In genomic region chr17:44708401-44709263, GRCh38 we compare ENCODE assay signal across 8 cellular contexts. TPM values are rescaled to one million over a fixed set of nuclear protein-coding genes. Genes with fewer than 3 reads are reported as not detected.
DNase-seq lines count a peak whose midpoint lies in the region; ATAC-seq, FAIRE-seq and TF ChIP-seq lines count a peak whose summit lies in the region.

Gene DBF4B, plus strand, starts transcription at chr17:44708665. Its CDS starts 156 bp downstream, at chr17:44708821.

- H3K27me3 Mint-ChIP-seq in central memory CD8-positive, alpha-beta T cell, result no peaks in the 10 kb centered on the region

- no peaks in the 10 kb centered on the region for H3K4me1 Mint-ChIP-seq in central memory CD8-positive, alpha-beta T cell

- H3K9ac ChIP-seq in keratinocyte (ENCODE audit: control insufficient read depth, extremely low read depth, insufficient read depth, low read length), result peak within 1 kb of the TSS; percentile 98

- H3K4me3 ChIP-seq in keratinocyte (ENCODE audit: control insufficient read depth in 2 of 3, extremely low read depth in 1 of 3, insufficient read depth in 2 of 3, low read depth in 1 of 3, low read length in 3 of 3), result peak within 1 kb of the TSS; percentile 63 to 98 (median 93)

- peak; percentile 57 for FAIRE-seq in keratinocyte (lab: Jason Lieb, UNC)

- H3K79me2 ChIP-seq in keratinocyte (ENCODE audit: control insufficient read depth, insufficient read depth, low read length), result peaks cover 16% of the 10 kb centered on the region

- H3K36me3 Mint-ChIP-seq in central memory CD8-positive, alpha-beta T cell (ENCODE audit: insufficient read depth), result no peaks in the 10 kb centered on the region

- H3K9me1 ChIP-seq in keratinocyte (ENCODE audit: control insufficient read depth, extremely low read depth, insufficient read depth, low read length), result no peaks in the 10 kb centered on the region

- H4K20me1 ChIP-seq in keratinocyte (ENCODE audit: control insufficient read depth, extremely low read depth, insufficient read depth, low read length), result no peaks in the 10 kb centered on the region

- ATAC-seq in HG02798 (IDR thresholded peaks at IDR 0.05; ENCODE audit: poor library complexity, unreplicated experiment) (peak; percentile 81), HG03565 (IDR thresholded peaks at IDR 0.05; ENCODE audit: unreplicated experiment) (no peak)
- no peak for ATAC-seq in central memory CD8-positive, alpha-beta T cell (replicated peaks; ENCODE audit: extremely low read depth, poor library complexity, severe bottlenecking)

- no peak within 1 kb of the TSS for H3K4me3 Mint-ChIP-seq in central memory CD8-positive, alpha-beta T cell

- TF ChIP-seq CTCF in keratinocyte (optimal IDR thresholded peaks at IDR 0.05 in 1 of 3, IDR thresholded peaks at IDR 0.05 in 1 of 3, conservative IDR thresholded peaks at IDR 0.05 in 1 of 3; ENCODE audit: extremely low read depth in 1 of 3, insufficient read depth in 2 of 3, low read length in 3 of 3), result no peak

- no peak within 1 kb of the TSS for H3K27ac Mint-ChIP-seq in central memory CD8-positive, alpha-beta T cell (ENCODE audit: low read depth)

- dilution Hi-C loops in keratinocyte (cut with MboI; ENCODE audit: extremely low pct_ligation_motif_present, low sequenced_read_pairs), result no loop called here

- H3K27ac ChIP-seq in keratinocyte (ENCODE audit: control insufficient read depth, insufficient read depth, low read length), result peak within 1 kb of the TSS; percentile 85

- H3K9me3 Mint-ChIP-seq in central memory CD8-positive, alpha-beta T cell, result no peaks in the 10 kb centered on the region

- H3K4me1 ChIP-seq in keratinocyte (ENCODE audit: control insufficient read depth, extremely low read depth, insufficient read depth, low read length), result peaks cover 7% of the 10 kb centered on the region

- no peaks in the 10 kb centered on the region for H3K27me3 ChIP-seq in keratinocyte (ENCODE audit: control insufficient read depth, extremely low read depth, insufficient read depth, low read length)

- H3K9me3 ChIP-seq in keratinocyte (ENCODE audit: control insufficient read depth, low read depth, low read length), result no peaks in the 10 kb centered on the region

- H3K4me2 ChIP-seq in keratinocyte (ENCODE audit: control insufficient read depth, extremely low read depth, insufficient read depth, low read depth, low read length), result peak within 1 kb of the TSS; percentile 88

- H3K36me3 ChIP-seq in keratinocyte (ENCODE audit: control insufficient read depth in 2 of 2, extremely low read depth in 1 of 2, insufficient read depth in 2 of 2, low read length in 2 of 2), result peaks cover 0 to 1% of the 10 kb centered on the region in 2 experiments

- peak within 1 kb of the TSS; percentile 94 for H2AFZ ChIP-seq in keratinocyte (ENCODE audit: control insufficient read depth, low read length)

- peak; percentile 82 for DNase-seq in DMS153 treated with DMSO at 0.1 percent for 48 hours (lab: John Stamatoyannopoulos, UW; ENCODE audit: unreplicated experiment)
- DNase-seq in NCI-H446 (lab: John Stamatoyannopoulos, UW), result peak; percentile 74 to 90
- DNase-seq in activated CD4-positive, CD25-positive, alpha-beta regulatory T cell treated with anti-CD3 and anti-CD28 coated beads, Interleukin-2, amount 50 U/mL, for 16 hours (ENCODE audit: low read depth, low spot score), result peak; percentile 72
- DNase-seq in central memory CD8-positive, alpha-beta T cell (ENCODE audit: low spot score in 2 of 2), result peak; percentile 58 to 80
- DNase-seq in keratinocyte (ENCODE audit: low read depth, low spot score), result peak; percentile 23
- DNase-seq in stimulated activated CD4-positive, alpha-beta T cell treated with anti-CD3 and anti-CD28 coated beads, Interleukin-12 subunit alpha, Interleukin-12 subunit beta, amount 100 ng/mL, for 4 hours, result peak; percentile 72

RNA-seq across cellular contexts. Expression of gene DBF4B, which starts in this region (rescaled TPM):
- polyA plus RNA-seq in keratinocyte, result 2.8 to 5.2 TPM (median 4.0 TPM) in 3 replicates
- 0.31 TPM for polyA plus RNA-seq in keratinocyte (2011; ENCODE audit: low read depth)
- polyA plus RNA-seq in keratinocyte (2011; cell fraction: cytosol; rRNA removed), result 1.8 and 2.2 TPM in 2 replicates
- polyA plus RNA-seq in keratinocyte (2011; cell fraction: nucleus; rRNA removed), result 10.8 and 14.4 TPM in 2 replicates
- 0.55 and 4.5 TPM in 2 replicates for polyA plus RNA-seq in keratinocyte (2012; ENCODE audit: low replicate concordance)
- polyA minus RNA-seq in keratinocyte, result 0.86 to 6.0 TPM (median 3.5 TPM) in 3 replicates
- 2.5 TPM for polyA minus RNA-seq in keratinocyte (2011; cell fraction: cytosol; rRNA and poly(A)+ RNA removed)
- 2.0 and 2.9 TPM in 2 replicates for polyA minus RNA-seq in keratinocyte (2011; cell fraction: nucleus; rRNA and poly(A)+ RNA removed)

Comparison
In these comparisons a context has a peak if more than half of its experiments do, and no peak if none do; other contexts are left out.
1. DNase-seq: peak in every context shown above with its lines; median percentile 82 in DMS153 treated with DMSO at 0.1 percent for 48 hours; 82 in NCI-H446; 72 in activated CD4-positive, CD25-positive, alpha-beta regulatory T cell treated with anti-CD3 and anti-CD28 coated beads, Interleukin-2, amount 50 U/mL, for 16 hours; 72 in stimulated activated CD4-positive, alpha-beta T cell treated with anti-CD3 and anti-CD28 coated beads, Interleukin-12 subunit alpha, Interleukin-12 subunit beta, amount 100 ng/mL, for 4 hours; 69 in central memory CD8-positive, alpha-beta T cell; 23 in keratinocyte.